In genomic region chr1:235954306-235955283, GRCh38 we compare ENCODE assay signal across 8 cellular contexts.
DNase-seq lines count a peak whose midpoint lies in the region; ATAC-seq and TF ChIP-seq lines count a peak whose summit lies in the region.

No MANE protein-coding gene starts in this region.

- no peaks in the 10 kb centered on the region for H3K9me3 ChIP-seq in transverse colon

- peak; percentile 8 for TF ChIP-seq CTCF in HL-60 (IDR thresholded peaks at IDR 0.05; ENCODE audit: insufficient read depth, low read length)
- no peak for TF ChIP-seq CTCF in transverse colon (IDR thresholded peaks at IDR 0.05)

- intact Hi-C loops in activated CD4-positive, alpha-beta T cell treated with anti-CD3 and anti-CD28 coated beads, Interleukin-2, amount 10 ng/mL, durations not matched to agents 24 days and 14 days (cut with micrococcal nuclease): loop anchor here (2.0 kb wide), 1 partner anchor 16 kb away; no protein-coding TSS in a partner anchor
- intact Hi-C loops in transverse colon (cut with DNase I; ENCODE audit: low total_unique reads): no loop called here

- in situ Hi-C loops in transverse colon (cut with MboI; ENCODE audit: low pct_ligation_motif_present in 1 of 4, low pct_unique_long_range_greater_than_20kb in 1 of 4, low sequenced_read_pairs in 3 of 4): loop anchor here (25.0 kb wide), 2 partner anchors 92 to 442 kb away; partner anchors contain the start of genes B3GALNT2 (in 3 of the 4) and LYST (in 1 of the 4)

- no peaks in the 10 kb centered on the region for H3K36me3 ChIP-seq in transverse colon

- no peak overlapping the region for H3K4me3 Mint-ChIP-seq in activated CD4-positive, alpha-beta T cell treated with anti-CD3 and anti-CD28 coated beads, Interleukin-2, amount 10 ng/mL, durations not matched to agents 24 days and 14 days

- no peak for TF ChIP-seq EP300 in transverse colon (IDR thresholded peaks at IDR 0.05; ENCODE audit: low read depth)

- no peak for TF ChIP-seq POLR2A in transverse colon (IDR thresholded peaks at IDR 0.05)

- H3K4me3 ChIP-seq in HL-60 (replicated peaks; ENCODE audit: insufficient read depth, low read length) (no peak overlapping the region), transverse colon (no peak overlapping the region)

- peaks cover 2% of the 10 kb centered on the region for H3K27me3 Mint-ChIP-seq in activated CD4-positive, alpha-beta T cell treated with anti-CD3 and anti-CD28 coated beads, Interleukin-2, amount 10 ng/mL, durations not matched to agents 24 days and 14 days

- DNase-seq in GF-D8 (lab: John Stamatoyannopoulos, UW) (peak; percentile 99), HL-60 (ENCODE audit: low read depth in 1 of 2, low spot score in 1 of 2) (peak; percentile 95 to 98), globus pallidus (ENCODE audit: low spot score) (peak; percentile 45), transverse colon (peak; percentile 54), ecto neural progenitor cell (ENCODE audit: low spot score) (no peak), NCI-H128 (lab: John Stamatoyannopoulos, UW; ENCODE audit: unreplicated experiment) (no peak)
- peak; percentile 78 for DNase-seq in activated CD4-positive, alpha-beta T cell treated with anti-CD3 and anti-CD28 coated beads, Interleukin-2, amount 10 ng/mL, durations not matched to agents 24 days and 14 days

- no peak overlapping the region for H3K27ac Mint-ChIP-seq in activated CD4-positive, alpha-beta T cell treated with anti-CD3 and anti-CD28 coated beads, Interleukin-2, amount 10 ng/mL, durations not matched to agents 24 days and 14 days

- H3K4me1 Mint-ChIP-seq in activated CD4-positive, alpha-beta T cell treated with anti-CD3 and anti-CD28 coated beads, Interleukin-2, amount 10 ng/mL, durations not matched to agents 24 days and 14 days: peaks cover 37% of the 10 kb centered on the region

- H3K27ac ChIP-seq in HL-60 (replicated peaks) (peak overlapping the region; percentile 88), transverse colon (no peak overlapping the region)

- H3K27me3 ChIP-seq in HL-60 (ENCODE audit: insufficient read depth, poor library complexity, severe bottlenecking) (no peaks in the 10 kb centered on the region), transverse colon (no peaks in the 10 kb centered on the region)

- H3K36me3 Mint-ChIP-seq in activated CD4-positive, alpha-beta T cell treated with anti-CD3 and anti-CD28 coated beads, Interleukin-2, amount 10 ng/mL, durations not matched to agents 24 days and 14 days (ENCODE audit: low read depth): no peaks in the 10 kb centered on the region

- peaks cover 4% of the 10 kb centered on the region for H3K9me3 Mint-ChIP-seq in activated CD4-positive, alpha-beta T cell treated with anti-CD3 and anti-CD28 coated beads, Interleukin-2, amount 10 ng/mL, durations not matched to agents 24 days and 14 days

- 66 to 100% methylated on average over 1 to 11 of the region's 11 CpGs for WGBS in transverse colon (ENCODE audit: low coverage in 1 of 2), 2 donors

- H3K4me1 ChIP-seq in transverse colon: peaks cover 0 to 22% (median 9%) of the 10 kb centered on the region in 4 donors

- ATAC-seq in GM21447 (IDR thresholded peaks at IDR 0.05; ENCODE audit: unreplicated experiment): peak; percentile 96

Comparison
In these comparisons a context has a peak if more than half of its experiments do, and no peak if none do; other contexts are left out.
1. DNase-seq: peak in GF-D8 (single experiment), HL-60 (2 of 2), activated CD4-positive, alpha-beta T cell treated with anti-CD3 and anti-CD28 coated beads, Interleukin-2, amount 10 ng/mL, durations not matched to agents 24 days and 14 days (single experiment), globus pallidus (single experiment) and transverse colon (single experiment); none in ecto neural progenitor cell (single experiment) and NCI-H128 (single experiment).